1 cellular context compared by ENCODE assay signal in the genomic region with DNA sequence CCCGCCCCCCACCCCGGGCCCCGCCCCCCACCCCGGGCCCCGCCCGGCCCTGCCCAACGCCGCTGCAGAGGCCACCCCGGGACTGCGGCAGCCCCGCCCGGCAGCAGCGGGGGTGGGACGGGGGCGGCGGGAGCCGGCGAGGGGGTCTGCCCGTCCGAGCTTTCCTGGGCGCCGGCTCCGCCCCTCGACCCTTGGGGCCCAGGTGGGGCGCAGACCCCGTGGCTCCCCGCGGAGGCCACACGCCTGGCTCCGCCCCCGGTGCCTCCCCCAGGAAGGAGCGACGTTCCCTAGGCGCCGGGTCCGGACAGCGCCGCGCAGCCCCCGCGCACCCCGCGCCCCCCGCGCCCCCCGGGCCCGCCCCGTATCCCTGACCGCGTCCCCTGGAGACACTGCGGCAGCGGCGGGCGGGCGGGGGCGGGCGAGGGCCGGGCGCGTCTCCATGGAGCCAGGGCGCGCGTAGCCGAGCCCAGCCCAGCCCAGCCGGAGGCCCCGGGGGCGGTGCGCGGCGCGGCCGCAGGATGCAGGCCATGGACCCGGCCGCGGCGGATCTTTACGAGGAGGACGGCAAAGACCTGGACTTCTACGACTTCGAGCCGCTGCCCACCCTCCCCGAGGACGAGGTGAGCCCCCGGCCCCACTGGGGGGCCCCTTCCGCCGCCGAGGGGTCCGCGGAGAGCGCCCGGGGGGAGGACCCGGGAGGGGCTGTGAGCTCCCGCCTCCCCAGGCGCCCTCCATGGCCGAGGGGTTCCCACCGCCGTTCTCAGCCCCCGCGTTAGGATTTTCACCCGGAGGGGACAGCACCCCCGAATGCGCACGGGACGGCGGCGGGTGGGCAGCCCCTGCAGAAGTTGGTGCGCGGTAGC.
TF ChIP-seq lines count a peak whose summit lies in the region.

A gene with protein sequence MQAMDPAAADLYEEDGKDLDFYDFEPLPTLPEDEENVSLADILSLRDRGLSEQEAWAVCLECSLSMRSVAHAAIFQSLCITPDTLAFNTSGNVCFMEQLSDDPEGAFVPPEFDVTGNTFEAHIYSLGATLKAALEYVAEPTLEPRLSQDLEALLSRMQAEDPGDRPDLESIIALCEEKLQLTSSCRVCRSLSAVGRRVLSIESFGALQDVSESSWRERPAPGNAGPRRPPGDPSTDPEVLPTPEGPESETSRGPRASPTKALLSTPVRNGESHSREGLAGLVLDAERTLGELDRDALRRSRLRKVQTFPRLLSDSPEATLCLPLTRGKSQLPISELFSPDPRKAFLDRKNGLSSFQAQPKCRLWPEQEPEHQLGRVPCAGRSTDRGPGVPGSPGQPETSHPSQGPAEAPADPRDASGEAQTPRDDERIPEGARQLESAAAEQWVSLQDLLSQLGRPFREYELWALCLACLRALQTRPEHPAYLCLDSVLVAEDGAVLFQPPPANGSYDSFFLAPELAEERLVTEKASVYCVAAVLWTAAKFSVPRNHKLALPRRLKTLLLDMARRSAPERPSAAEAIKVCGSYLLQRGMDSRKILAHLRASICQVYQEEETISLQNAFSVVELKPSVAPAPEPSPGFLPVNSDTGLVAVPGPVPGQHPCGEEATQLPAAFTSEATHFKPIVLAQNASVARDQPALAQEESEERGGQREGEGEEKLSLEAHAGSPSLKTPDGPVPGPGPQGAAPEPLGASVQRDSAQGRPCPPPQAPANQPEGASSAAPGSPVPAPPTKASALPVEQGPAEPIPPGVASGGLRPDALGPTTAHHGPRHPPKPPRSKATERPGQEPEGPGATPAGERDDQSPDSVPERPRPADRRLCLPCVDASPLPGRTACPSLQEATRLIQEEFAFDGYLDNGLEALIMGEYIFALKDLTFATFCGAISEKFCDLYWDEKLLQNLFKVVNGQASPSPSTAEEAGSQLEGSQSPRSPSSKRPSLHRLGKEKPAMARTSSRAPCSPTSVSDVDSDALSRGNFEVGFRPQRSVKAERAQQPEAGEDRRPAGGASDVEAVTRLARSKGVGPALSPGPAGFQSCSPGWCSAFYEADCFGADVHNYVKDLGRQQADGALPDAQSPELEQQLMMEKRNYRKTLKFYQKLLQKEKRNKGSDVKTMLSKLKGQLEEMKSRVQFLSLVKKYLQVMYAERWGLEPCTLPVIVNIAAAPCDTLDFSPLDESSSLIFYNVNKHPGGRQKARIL (N-terminal part only) (plus strand): TSS at position 270 of the 863 bp plus-strand sequence. CDS start 249 bp downstream, at position 519.

TF ChIP-seq in HepG2, 621 proteins besides CTCF, POLR2A, EP300 and RAD21:
- TF ChIP-seq, protein P1, sequence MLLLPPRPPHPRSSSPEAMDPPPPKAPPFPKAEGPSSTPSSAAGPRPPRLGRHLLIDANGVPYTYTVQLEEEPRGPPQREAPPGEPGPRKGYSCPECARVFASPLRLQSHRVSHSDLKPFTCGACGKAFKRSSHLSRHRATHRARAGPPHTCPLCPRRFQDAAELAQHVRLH (CRISPR knock-in tag; IDR thresholded peaks at IDR 0.05; ENCODE audit: borderline replicate concordance, low read depth), result no peak
- TF ChIP-seq SP140L (CRISPR knock-in tag; IDR thresholded peaks at IDR 0.05; ENCODE audit: borderline replicate concordance) (no peak), MZF1 (CRISPR knock-in tag; IDR thresholded peaks at IDR 0.05; ENCODE audit: borderline replicate concordance) (no peak), KDM1A (CRISPR knock-in tag; IDR thresholded peaks at IDR 0.05) (no peak), ZNF564 (CRISPR knock-in tag; IDR thresholded peaks at IDR 0.05) (no peak), AKAP8 (CRISPR knock-in tag; IDR thresholded peaks at IDR 0.05) (no peak), JDP2 (CRISPR knock-in tag; IDR thresholded peaks at IDR 0.05; ENCODE audit: borderline replicate concordance) (no peak), PAX8 (CRISPR knock-in tag; IDR thresholded peaks at IDR 0.05; ENCODE audit: borderline replicate concordance) (no peak), ZFP1 (CRISPR knock-in tag; IDR thresholded peaks at IDR 0.05) (no peak), ZNF772 (CRISPR knock-in tag; IDR thresholded peaks at IDR 0.05) (no peak), NR2F1 (CRISPR knock-in tag; IDR thresholded peaks at IDR 0.05) (no peak), ZNF501 (CRISPR knock-in tag; IDR thresholded peaks at IDR 0.05) (no peak)
- TF ChIP-seq, protein P2, sequence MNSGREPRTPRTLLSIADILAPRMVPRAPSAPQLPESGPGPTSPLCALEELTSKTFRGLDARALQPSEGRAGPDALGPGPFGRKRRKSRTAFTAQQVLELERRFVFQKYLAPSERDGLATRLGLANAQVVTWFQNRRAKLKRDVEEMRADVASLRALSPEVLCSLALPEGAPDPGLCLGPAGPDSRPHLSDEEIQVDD (CRISPR knock-in tag; IDR thresholded peaks at IDR 0.05; ENCODE audit: borderline replicate concordance), result no peak
